ENCODE assay signal across 26 cellular contexts in the genomic region with DNA sequence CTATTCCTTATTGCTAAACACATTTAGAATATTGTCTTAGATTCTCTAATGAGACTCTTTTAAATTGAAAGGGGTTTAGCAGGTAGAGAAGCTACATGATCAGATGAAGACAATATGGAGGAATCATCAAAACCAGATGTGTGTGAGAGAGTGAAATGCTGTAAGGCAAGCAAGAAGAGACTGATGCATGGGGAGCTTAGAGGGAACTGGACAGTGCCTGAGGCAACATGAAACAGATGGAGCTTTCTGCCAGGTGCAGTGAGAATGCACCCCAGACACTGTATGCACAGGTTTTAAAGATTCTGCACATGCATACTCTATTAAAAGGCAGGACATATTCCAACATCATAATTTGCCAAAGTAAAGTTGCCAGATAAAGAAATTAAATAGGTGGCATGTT.
"Had no signal": no experiment of that assay in that cellular context is flagged by ENCODE, and none has a peak within 500 bp of the region (broad histone marks: within the 10 kb centered on the region; RNA-seq: fewer than 3 reads in every experiment).

No MANE protein-coding gene starts in this region.

- H3K79me2 ChIP-seq: parathyroid adenoma had no signal

- H3K9ac ChIP-seq: parathyroid adenoma had no signal

- H3K9me3 ChIP-seq: esophagus squamous epithelium, left lung, lower lobe of right lung, psoas muscle, sigmoid colon, uterus had no signal

- DNase-seq: activated CD4-positive, alpha-beta T cell treated with anti-CD3 and anti-CD28 coated beads for 48 hours; activated CD4-positive, alpha-beta T cell treated with anti-CD3 and anti-CD28 coated beads, Interleukin-2, amount 50 U/mL, for 48 hours; activated CD8-positive, alpha-beta memory T cell treated with anti-CD3 and anti-CD28 coated beads for 24 hours; activated effector memory CD4-positive, alpha-beta T cell treated with Interleukin-2 at 50 U/mL for 16 hours; activated naive CD4-positive, alpha-beta T cell treated with Interleukin-2 at 50 U/mL for 16 hours; anterior cingulate cortex; dermis blood vessel endothelial cell; effector CD8-positive, alpha-beta T cell; esophagus squamous epithelium; foreskin melanocyte; kidney glomerular epithelial cell; left lung; lower lobe of right lung; mesenchymal stem cell; naive thymus-derived CD8-positive, alpha-beta T cell; occipital lobe; psoas muscle; sigmoid colon; small intestine; stimulated activated CD4-positive, alpha-beta T cell treated with anti-CD3 and anti-CD28 coated beads, Interleukin-4, amount 100 ng/mL, for 24 hours; stimulated activated naive CD8-positive, alpha-beta T cell treated with anti-CD3 and anti-CD28 coated beads, Interleukin-15, amount 100 ng/mL, for 72 hours; substantia nigra; uterus; WERI-Rb-1 had no signal

- H3K27me3 ChIP-seq: esophagus squamous epithelium, left lung, sigmoid colon, uterus had no signal

- H3K4me3 ChIP-seq: esophagus squamous epithelium, left lung, lower lobe of right lung, psoas muscle, sigmoid colon, uterus had no signal

- H2AFZ ChIP-seq: parathyroid adenoma had no signal

- H3K27ac ChIP-seq: epithelial cell of prostate, esophagus squamous epithelium, left lung, lower lobe of right lung, parathyroid adenoma, psoas muscle, sigmoid colon, uterus, WERI-Rb-1 had no signal

- H3K36me3 ChIP-seq: esophagus squamous epithelium, left lung, lower lobe of right lung, sigmoid colon, uterus, WERI-Rb-1 had no signal

- H3K4me1 ChIP-seq: esophagus squamous epithelium, left lung, lower lobe of right lung, parathyroid adenoma, psoas muscle, sigmoid colon, uterus had no signal
